18 cellular contexts compared by ENCODE assay signal in the genomic region with DNA sequence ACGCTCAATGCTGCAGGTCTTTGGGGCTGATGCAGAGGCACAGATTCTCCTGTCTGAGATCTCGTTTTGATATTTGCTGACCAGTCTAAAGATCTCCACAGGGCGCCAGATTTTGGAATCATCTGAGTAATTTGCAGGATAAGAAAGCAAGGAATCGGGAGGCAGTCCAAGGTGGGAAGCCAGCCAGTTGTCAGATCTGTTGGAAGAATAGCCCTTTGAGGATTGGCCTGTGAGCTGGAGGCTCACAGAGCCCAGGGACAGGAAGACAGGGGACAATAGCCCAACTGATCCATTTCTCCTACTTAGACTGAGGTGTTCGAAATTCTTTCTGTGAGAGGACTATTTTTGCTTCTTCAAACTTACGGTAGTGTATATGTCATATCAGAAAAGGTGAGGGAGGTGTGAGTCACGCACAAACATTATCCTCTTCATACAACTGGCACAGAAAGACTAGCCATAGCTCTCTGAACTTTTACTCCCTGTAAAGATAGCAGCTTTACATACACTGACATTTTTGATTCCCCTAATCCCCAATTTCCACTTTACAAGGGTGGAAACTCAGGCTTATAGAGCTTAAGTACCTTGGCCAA. TPM values are rescaled to one million over a fixed set of nuclear protein-coding genes. Genes with fewer than 3 reads are reported as not detected.
DNase-seq lines count a peak whose midpoint lies in the region; ATAC-seq and TF ChIP-seq lines count a peak whose summit lies in the region.
"Had no signal": no experiment of that assay in that cellular context is flagged by ENCODE, and none has a peak within 500 bp of the region (broad histone marks: within the 10 kb centered on the region; RNA-seq: fewer than 3 reads in every experiment).

No MANE protein-coding gene starts in this region.

- CTCF ChIA-PET in PC-3 (lab: Charles Lee): no interaction called here

- H3K4me2 ChIP-seq in PC-3 (ENCODE audit: low read length): peak overlapping the region; percentile 31

- H3K4me3 ChIP-seq in PC-3 (ENCODE audit: low read length): no peak overlapping the region
- H3K4me3 ChIP-seq: right atrium auricular region had no signal

- H4K20me1 ChIP-seq in PC-3 (ENCODE audit: low read length): no peaks in the 10 kb centered on the region

- H3K27me3 ChIP-seq in PC-3 (ENCODE audit: low read length): no peaks in the 10 kb centered on the region
- H3K27me3 ChIP-seq: right atrium auricular region had no signal

- peaks cover 28% of the 10 kb centered on the region for H3K4me1 Mint-ChIP-seq in activated T-cell treated with anti-CD3 and anti-CD28 coated beads, Interleukin-2, amount 50 U/mL, for 72 hours (ENCODE audit: low read depth)
- peaks cover 10% of the 10 kb centered on the region for H3K4me1 Mint-ChIP-seq in stimulated activated effector memory CD8-positive, alpha-beta T cell treated with anti-CD3 and anti-CD28 coated beads, Interleukin-12 subunit alpha, Interleukin-12 subunit beta, amount 100 ng/mL, for 72 hours
- peaks cover 7 to 11% of the 10 kb centered on the region in 2 donors for H3K4me1 Mint-ChIP-seq in immature natural killer cell

- no peaks in the 10 kb centered on the region for H3K9me3 Mint-ChIP-seq in activated T-cell treated with anti-CD3 and anti-CD28 coated beads, Interleukin-2, amount 50 U/mL, for 72 hours
- no peaks in the 10 kb centered on the region for H3K9me3 Mint-ChIP-seq in stimulated activated effector memory CD8-positive, alpha-beta T cell treated with anti-CD3 and anti-CD28 coated beads, Interleukin-12 subunit alpha, Interleukin-12 subunit beta, amount 100 ng/mL, for 72 hours
- no peaks in the 10 kb centered on the region for H3K9me3 Mint-ChIP-seq in immature natural killer cell

- no peaks in the 10 kb centered on the region for H3K36me3 ChIP-seq in PC-3 (ENCODE audit: low read depth, low read length)
- H3K36me3 ChIP-seq: right atrium auricular region had no signal

- peak; percentile 72 to 79 for ATAC-seq in activated T-cell treated with anti-CD3 and anti-CD28 coated beads, Interleukin-2, amount 50 U/mL, for 72 hours (replicated peaks in 1 of 2)
- ATAC-seq in PC-3: peak; percentile 54
- ATAC-seq in stimulated activated effector memory CD8-positive, alpha-beta T cell treated with anti-CD3 and anti-CD28 coated beads, Interleukin-12 subunit alpha, Interleukin-12 subunit beta, amount 100 ng/mL, for 72 hours: peak; percentile 16
- ATAC-seq: activated CD8-positive, alpha-beta T cell treated with anti-CD3 and anti-CD28 coated beads, Interleukin-2, amount 10 ng/mL, durations not matched to agents 7 days and 5 days; esophagus mucosa had no signal

- H2AFZ ChIP-seq in PC-3 (ENCODE audit: low read length): no peak overlapping the region; the same call in 1 of the 2 replicates

- POLR2A ChIA-PET in PC-3 (lab: Charles Lee; ENCODE audit: unreplicated experiment): interaction anchor here (0.6 kb wide), 1 partner anchor 116 kb away, joined by 6 read pairs; no protein-coding TSS in a partner anchor

- TF ChIP-seq CTCF in PC-3 (conservative IDR thresholded peaks at IDR 0.05; ENCODE audit: low read depth, low read length): no peak

- no TSS peak for BruUV-seq in PC-3 (replicated peaks; lab: Mats Ljungman, UMichigan)

- H3K27me3 Mint-ChIP-seq in activated T-cell treated with anti-CD3 and anti-CD28 coated beads, Interleukin-2, amount 50 U/mL, for 72 hours (ENCODE audit: low read depth): peaks cover 27% of the 10 kb centered on the region
- H3K27me3 Mint-ChIP-seq in immature natural killer cell (ENCODE audit: low read depth in 3 of 3): peaks cover 7 to 15% (median 8%) of the 10 kb centered on the region in 3 donors

- H3F3A ChIP-seq in PC-3 (ENCODE audit: low read length, unreplicated experiment): no peaks in the 10 kb centered on the region

- peak; percentile 9 to 15 for DNase-seq in activated T-cell treated with anti-CD3 and anti-CD28 coated beads, Interleukin-2, amount 50 U/mL, for 72 hours
- no peak for DNase-seq in activated T-cell treated with anti-CD3 and anti-CD28 coated beads, Interleukin-2, amount 50 U/mL, for 1 hour
- DNase-seq in PC-3: peak; percentile 59
- DNase-seq in globus pallidus (ENCODE audit: low spot score): peak; percentile 83
- no peak for DNase-seq in stimulated activated effector memory CD8-positive, alpha-beta T cell treated with anti-CD3 and anti-CD28 coated beads, Interleukin-12 subunit alpha, Interleukin-12 subunit beta, amount 100 ng/mL, for 72 hours (ENCODE audit: low spot score in 2 of 2)
- no peak for DNase-seq in immature natural killer cell
- no peak for DNase-seq in NCI-H2081 (lab: John Stamatoyannopoulos, UW)
- DNase-seq in HUDEP-2 (lab: John Stamatoyannopoulos, UW; ENCODE audit: unreplicated experiment in 76 of 76): no peak
- DNase-seq: activated CD8-positive, alpha-beta T cell treated with anti-CD3 and anti-CD28 coated beads, Interleukin-2, amount 10 ng/mL, durations not matched to agents 7 days and 5 days; activated effector memory CD4-positive, alpha-beta T cell treated with Interleukin-2 at 50 U/mL for 16 hours; Caco-2; Karpas-422; mesendoderm; NCI-H1417 treated with DMSO at 0.1 percent for 48 hours; NCI-H2171 had no signal

- no peaks in the 10 kb centered on the region for H3K79me2 ChIP-seq in PC-3 (ENCODE audit: low read length)

- peak overlapping the region; percentile 70 for H3K27ac ChIP-seq in PC-3 (ENCODE audit: low read length)
- H3K27ac ChIP-seq: right atrium auricular region had no signal

- H3K4me1 ChIP-seq in PC-3 (ENCODE audit: insufficient read depth, low read length): peaks cover 33% of the 10 kb centered on the region
- H3K4me1 ChIP-seq: Caco-2 had no signal

- H3K27ac Mint-ChIP-seq in activated T-cell treated with anti-CD3 and anti-CD28 coated beads, Interleukin-2, amount 50 U/mL, for 72 hours: peak overlapping the region; percentile 94
- no peak overlapping the region for H3K27ac Mint-ChIP-seq in stimulated activated effector memory CD8-positive, alpha-beta T cell treated with anti-CD3 and anti-CD28 coated beads, Interleukin-12 subunit alpha, Interleukin-12 subunit beta, amount 100 ng/mL, for 72 hours
- no peak overlapping the region for H3K27ac Mint-ChIP-seq in immature natural killer cell
- H3K27ac Mint-ChIP-seq: activated CD8-positive, alpha-beta T cell treated with anti-CD3 and anti-CD28 coated beads, Interleukin-2, amount 10 ng/mL, durations not matched to agents 7 days and 5 days had no signal

- H3K4me3 Mint-ChIP-seq in activated T-cell treated with anti-CD3 and anti-CD28 coated beads, Interleukin-2, amount 50 U/mL, for 72 hours: peak overlapping the region; percentile 69 to 86
- no peak overlapping the region for H3K4me3 Mint-ChIP-seq in stimulated activated effector memory CD8-positive, alpha-beta T cell treated with anti-CD3 and anti-CD28 coated beads, Interleukin-12 subunit alpha, Interleukin-12 subunit beta, amount 100 ng/mL, for 72 hours
- no peak overlapping the region for H3K4me3 Mint-ChIP-seq in immature natural killer cell
- H3K4me3 Mint-ChIP-seq: activated CD8-positive, alpha-beta T cell treated with anti-CD3 and anti-CD28 coated beads, Interleukin-2, amount 10 ng/mL, durations not matched to agents 7 days and 5 days had no signal

- no peaks in the 10 kb centered on the region for H3K36me3 Mint-ChIP-seq in activated T-cell treated with anti-CD3 and anti-CD28 coated beads, Interleukin-2, amount 50 U/mL, for 72 hours (ENCODE audit: insufficient read depth in 2 of 2)
- no peaks in the 10 kb centered on the region for H3K36me3 Mint-ChIP-seq in stimulated activated effector memory CD8-positive, alpha-beta T cell treated with anti-CD3 and anti-CD28 coated beads, Interleukin-12 subunit alpha, Interleukin-12 subunit beta, amount 100 ng/mL, for 72 hours
- H3K36me3 Mint-ChIP-seq in immature natural killer cell: no peaks in the 10 kb centered on the region

- H3K9me3 ChIP-seq in PC-3 (ENCODE audit: low read length): no peaks in the 10 kb centered on the region
- H3K9me3 ChIP-seq: Caco-2, right atrium auricular region had no signal

- H3K9ac ChIP-seq in PC-3 (ENCODE audit: low read length): peak overlapping the region; percentile 24; the same call in 1 of the 2 replicates

- no peaks in the 10 kb centered on the region for H3K9me2 ChIP-seq in PC-3 (replicated peaks; ENCODE audit: low read length)

- intact Hi-C loops in PC-3 (cut with micrococcal nuclease): no loop called here

RNA-seq across cellular contexts. Expression of gene DIPK2B, which starts 8.8 kb away (rescaled TPM):
- total RNA-seq in activated T-cell treated with anti-CD3 and anti-CD28 coated beads, Interleukin-2, amount 50 U/mL, for 72 hours: under 1 TPM in 1 of 2 donors, not detected in 1; 0.05 TPM
- 0.18 and 0.40 TPM in 2 replicates for total RNA-seq in PC-3 (2014; rRNA removed)
- polyA plus RNA-seq in immature natural killer cell: not detected
- total RNA-seq: activated CD8-positive, alpha-beta T cell treated with anti-CD3 and anti-CD28 coated beads, Interleukin-2, amount 10 ng/mL, durations not matched to agents 7 days and 5 days; Caco-2 had no signal
- polyA plus RNA-seq: neural cell had no signal

Comparison
In these comparisons a context has a peak if more than half of its experiments do, and no peak if none do; other contexts are left out.
1. DNase-seq: peak in activated T-cell treated with anti-CD3 and anti-CD28 coated beads, Interleukin-2, amount 50 U/mL, for 72 hours (2 of 2), PC-3 (single experiment) and globus pallidus (single experiment); none in activated T-cell treated with anti-CD3 and anti-CD28 coated beads, Interleukin-2, amount 50 U/mL, for 1 hour (single experiment), stimulated activated effector memory CD8-positive, alpha-beta T cell treated with anti-CD3 and anti-CD28 coated beads, Interleukin-12 subunit alpha, Interleukin-12 subunit beta, amount 100 ng/mL, for 72 hours (0 of 2), immature natural killer cell (0 of 3), NCI-H2081 (0 of 2) and HUDEP-2 (0 of 76).
2. ATAC-seq: peak in every context shown above with its lines; median percentile 76 in activated T-cell treated with anti-CD3 and anti-CD28 coated beads, Interleukin-2, amount 50 U/mL, for 72 hours; 54 in PC-3; 16 in stimulated activated effector memory CD8-positive, alpha-beta T cell treated with anti-CD3 and anti-CD28 coated beads, Interleukin-12 subunit alpha, Interleukin-12 subunit beta, amount 100 ng/mL, for 72 hours.
3. H3K4me3 Mint-ChIP-seq: peak in activated T-cell treated with anti-CD3 and anti-CD28 coated beads, Interleukin-2, amount 50 U/mL, for 72 hours (2 of 2); none in stimulated activated effector memory CD8-positive, alpha-beta T cell treated with anti-CD3 and anti-CD28 coated beads, Interleukin-12 subunit alpha, Interleukin-12 subunit beta, amount 100 ng/mL, for 72 hours (single experiment) and immature natural killer cell (0 of 5).